Comparison of ENCODE assay signal across 1 cellular context in genomic region chr10:24727811-24728210, GRCh38.
TF ChIP-seq lines count a peak whose summit lies in the region.

No MANE protein-coding gene starts in this region.

TF ChIP-seq in GM12878, 131 proteins besides CTCF, POLR2A, EP300 and RAD21 (continued from another document):
- TF ChIP-seq MLLT1 (IDR thresholded peaks at IDR 0.05) (0 out of 2 replicates have a peak, but pooled peaks have one; percentile 42), IRF5 (IDR thresholded peaks at IDR 0.05; ENCODE audit: borderline replicate concordance) (no peak), RELB (IDR thresholded peaks at IDR 0.05; ENCODE audit: low read depth) (0 out of 2 replicates have a peak, but pooled peaks have one; percentile 15), ZBTB33 (IDR thresholded peaks at IDR 0.05) (peak; percentile 94), RAD51 (IDR thresholded peaks at IDR 0.05) (peak; percentile 47; the same call in 1 of the 2 replicates), CHD1 (IDR thresholded peaks at IDR 0.05; ENCODE audit: low read depth, low read length) (no peak), SMC3 (IDR thresholded peaks at IDR 0.05; ENCODE audit: borderline replicate concordance, low read length) (peak; percentile 51), IKZF1 (conservative IDR thresholded peaks at IDR 0.05) (peak; percentile 47), PBX3 (IDR thresholded peaks at IDR 0.05; ENCODE audit: insufficient replicate concordance, low read depth, low read length) (no peak), BHLHE40 (IDR thresholded peaks at IDR 0.05; ENCODE audit: borderline replicate concordance in 1 of 2, low read depth in 2 of 2, low read length in 1 of 2) (peak in 1 of 2 experiments; percentile 57; a peak in 2 of 4 replicates), NRF1 (conservative IDR thresholded peaks at IDR 0.05; ENCODE audit: low read depth, low read length) (no peak), ZNF274 (IDR thresholded peaks at IDR 0.05; ENCODE audit: insufficient read depth, insufficient read length) (no peak)
